In the genomic region with DNA sequence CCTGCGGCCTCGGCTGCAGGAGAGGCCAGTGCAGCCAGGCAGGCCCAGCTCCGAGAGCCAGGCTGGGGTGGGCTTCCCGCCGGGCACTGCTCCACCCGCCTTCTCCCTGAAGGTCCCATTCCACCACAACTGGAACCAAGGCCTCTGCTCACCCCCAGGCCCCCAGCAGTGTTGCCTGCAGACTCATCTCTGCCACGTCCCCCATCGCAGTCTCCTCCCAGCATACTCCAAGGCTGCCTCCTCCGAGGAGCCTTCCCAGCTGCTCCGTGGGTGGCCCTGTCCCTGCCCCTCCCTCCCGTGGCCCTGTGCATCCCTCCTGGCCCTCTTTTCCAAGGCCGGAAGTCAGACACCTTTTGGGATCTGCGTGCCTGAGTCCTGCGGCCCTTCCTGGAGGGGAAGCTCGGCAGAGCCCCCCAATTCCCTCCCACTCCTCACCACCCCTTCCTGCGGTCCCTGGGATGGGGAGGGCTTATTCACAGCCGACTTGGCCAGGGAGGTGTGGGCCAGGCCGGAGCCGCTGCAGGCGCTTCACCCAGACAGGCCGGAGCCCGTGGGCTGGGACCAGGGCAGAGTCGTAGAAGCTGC, we compare ENCODE assay signal across 36 cellular contexts. TPM values are rescaled to one million over a fixed set of nuclear protein-coding genes. Genes with fewer than 3 reads are reported as not detected.
DNase-seq lines count a peak whose midpoint lies in the region; ATAC-seq and TF ChIP-seq lines count a peak whose summit lies in the region.
"Had no signal": no experiment of that assay in that cellular context is flagged by ENCODE, and none has a peak within 500 bp of the region (broad histone marks: within the 10 kb centered on the region; RNA-seq: fewer than 3 reads in every experiment).

No MANE protein-coding gene starts in this region.

- intact Hi-C loops in left lung (cut with DNase I), result no loop called here
- intact Hi-C loops in aorta (cut with DNase I), result no loop called here

- H3K4me1 ChIP-seq in left lung (peaks cover 3 to 5% of the 10 kb centered on the region in 2 donors), aorta (ENCODE audit: control insufficient read depth in 1 of 2, insufficient read depth in 2 of 2, low read length in 2 of 2) (no peaks in the 10 kb centered on the region)
- H3K4me1 ChIP-seq: testis, vagina had no signal

- H3K4me3 Mint-ChIP-seq in chondrocyte (ENCODE audit: unreplicated experiment), result no peak overlapping the region
- H3K4me3 Mint-ChIP-seq: activated CD4-positive, alpha-beta T cell treated with anti-CD3 and anti-CD28 coated beads, Interleukin-2, amount 10 ng/mL, durations not matched to agents 7 days and 5 days; activated CD8-positive, alpha-beta memory T cell treated with anti-CD3 and anti-CD28 coated beads, Interleukin-2, amount 10 ng/mL, durations not matched to agents 7 days and 5 days; activated naive CD8-positive, alpha-beta T cell treated with anti-CD3 and anti-CD28 coated beads for 36 hours; B cell; dendritic cell treated with granulocyte-macrophage colony-stimulating factor and Interleukin-4, amounts not matched to agents 40 ng/mL and 50 ng/mL, for 4 days; endodermal cell had no signal

- H3K27ac Mint-ChIP-seq in activated naive CD4-positive, alpha-beta T cell treated with anti-CD3 and anti-CD28 coated beads, Interleukin-2, amount 50 U/mL, for 72 hours, result no peak overlapping the region
- H3K27ac Mint-ChIP-seq in chondrocyte (ENCODE audit: unreplicated experiment), result no peak overlapping the region
- H3K27ac Mint-ChIP-seq: activated CD4-positive, alpha-beta T cell treated with anti-CD3 and anti-CD28 coated beads, Interleukin-2, amount 10 ng/mL, durations not matched to agents 7 days and 5 days; activated CD8-positive, alpha-beta memory T cell treated with anti-CD3 and anti-CD28 coated beads, Interleukin-2, amount 10 ng/mL, durations not matched to agents 7 days and 5 days; activated naive CD8-positive, alpha-beta T cell treated with anti-CD3 and anti-CD28 coated beads for 36 hours; B cell; dendritic cell treated with granulocyte-macrophage colony-stimulating factor and Interleukin-4, amounts not matched to agents 40 ng/mL and 50 ng/mL, for 4 days; endodermal cell; progenitor cell of endocrine pancreas had no signal

- H3K27ac ChIP-seq in left lung (no peak overlapping the region), aorta (ENCODE audit: low read depth in 1 of 2, low read length in 2 of 2) (no peak overlapping the region)
- H3K27ac ChIP-seq: cardiac muscle cell, PC-9, testis, vagina had no signal

- H3K36me3 ChIP-seq in left lung (no peaks in the 10 kb centered on the region), aorta (ENCODE audit: control insufficient read depth in 1 of 2, insufficient read depth in 2 of 2, low read length in 1 of 2) (no peaks in the 10 kb centered on the region)
- H3K36me3 ChIP-seq: ascending aorta, cardiac muscle cell, vagina had no signal

- 89 to 90% methylated on average over 23 of the region's 23 CpGs for WGBS in aorta, 2 donors

- H3K9me3 Mint-ChIP-seq in activated naive CD4-positive, alpha-beta T cell treated with anti-CD3 and anti-CD28 coated beads, Interleukin-2, amount 50 U/mL, for 72 hours, result no peaks in the 10 kb centered on the region
- no peaks in the 10 kb centered on the region for H3K9me3 Mint-ChIP-seq in chondrocyte (ENCODE audit: low read depth)
- H3K9me3 Mint-ChIP-seq: activated CD4-positive, alpha-beta T cell treated with anti-CD3 and anti-CD28 coated beads, Interleukin-2, amount 10 ng/mL, durations not matched to agents 7 days and 5 days; activated naive CD8-positive, alpha-beta T cell treated with anti-CD3 and anti-CD28 coated beads for 36 hours; dendritic cell treated with granulocyte-macrophage colony-stimulating factor and Interleukin-4, amounts not matched to agents 40 ng/mL and 50 ng/mL, for 4 days; endodermal cell had no signal

- H3K9me3 ChIP-seq in left lung (no peaks in the 10 kb centered on the region), aorta (ENCODE audit: control insufficient read depth, low read length) (no peaks in the 10 kb centered on the region)
- H3K9me3 ChIP-seq: ascending aorta, Caco-2, testis, vagina had no signal

- peaks cover 21% of the 10 kb centered on the region for H3K4me1 Mint-ChIP-seq in chondrocyte (ENCODE audit: low read depth)
- H3K4me1 Mint-ChIP-seq: activated CD4-positive, alpha-beta T cell treated with anti-CD3 and anti-CD28 coated beads, Interleukin-2, amount 10 ng/mL, durations not matched to agents 7 days and 5 days; activated CD8-positive, alpha-beta memory T cell treated with anti-CD3 and anti-CD28 coated beads, Interleukin-2, amount 10 ng/mL, durations not matched to agents 7 days and 5 days; activated naive CD8-positive, alpha-beta T cell treated with anti-CD3 and anti-CD28 coated beads for 36 hours; endodermal cell had no signal

- peak; percentile 7 for DNase-seq in activated naive CD4-positive, alpha-beta T cell treated with anti-CD3 and anti-CD28 coated beads, Interleukin-2, amount 50 U/mL, for 16 hours
- DNase-seq in activated naive CD4-positive, alpha-beta T cell treated with anti-CD3 and anti-CD28 coated beads, Interleukin-2, amount 50 U/mL, for 72 hours (ENCODE audit: low spot score in 2 of 2), result no peak
- DNase-seq in chondrocyte (ENCODE audit: low spot score) (peak; percentile 75), left lung (peak; percentile 25 to 74), aorta (peak; percentile 40 to 71), globus pallidus (ENCODE audit: low spot score) (no peak)
- DNase-seq: activated CD4-positive, alpha-beta T cell treated with anti-CD3 and anti-CD28 coated beads, Interleukin-2, amount 10 ng/mL, durations not matched to agents 7 days and 5 days; activated CD8-positive, alpha-beta memory T cell treated with anti-CD3 and anti-CD28 coated beads, Interleukin-2, amount 10 ng/mL, durations not matched to agents 7 days and 5 days; activated naive CD8-positive, alpha-beta T cell treated with anti-CD3 and anti-CD28 coated beads for 36 hours; Caco-2; DMS79; endodermal cell; foreskin melanocyte; GDM1; H7; hypothalamus; mammary epithelial cell; NCI-H1092 treated with DMSO at 0.1 percent for 48 hours; NCI-H187; NCI-H524; NK-92 treated with Interleukin-12 subunit alpha and Interleukin-12 subunit beta, amount 100 ng/mL, for 24 hours; PC-9; SHP77 treated with DMSO at 0.1 percent for 48 hours; stimulated activated naive CD8-positive, alpha-beta T cell treated with anti-CD3 and anti-CD28 coated beads, Interleukin-15, Interleukin-2, amounts not matched to agents 100 U/mL and 50 U/mL, for 24 hours; SW 1271; T-helper 9 cell; testis had no signal

- H3K36me3 Mint-ChIP-seq in activated naive CD4-positive, alpha-beta T cell treated with anti-CD3 and anti-CD28 coated beads, Interleukin-2, amount 50 U/mL, for 72 hours, result no peaks in the 10 kb centered on the region
- H3K36me3 Mint-ChIP-seq in chondrocyte (ENCODE audit: low read depth), result no peaks in the 10 kb centered on the region
- H3K36me3 Mint-ChIP-seq: activated CD8-positive, alpha-beta memory T cell treated with anti-CD3 and anti-CD28 coated beads, Interleukin-2, amount 10 ng/mL, durations not matched to agents 7 days and 5 days; activated naive CD8-positive, alpha-beta T cell treated with anti-CD3 and anti-CD28 coated beads for 36 hours had no signal

- no peaks in the 10 kb centered on the region for H3K27me3 ChIP-seq in left lung
- no peaks in the 10 kb centered on the region for H3K27me3 ChIP-seq in aorta (ENCODE audit: control insufficient read depth in 1 of 2, insufficient read depth in 2 of 2, low read length in 1 of 2)
- H3K27me3 ChIP-seq: ascending aorta, cardiac muscle cell, testis, vagina had no signal

- no peak for TF ChIP-seq CTCF in chondrocyte (IDR thresholded peaks at IDR 0.05)
- TF ChIP-seq CTCF in left lung (IDR thresholded peaks at IDR 0.05), result no peak

- no peaks in the 10 kb centered on the region for H3K27me3 Mint-ChIP-seq in chondrocyte (ENCODE audit: low read depth)
- H3K27me3 Mint-ChIP-seq: activated CD4-positive, alpha-beta T cell treated with anti-CD3 and anti-CD28 coated beads, Interleukin-2, amount 10 ng/mL, durations not matched to agents 7 days and 5 days; activated CD8-positive, alpha-beta memory T cell treated with anti-CD3 and anti-CD28 coated beads, Interleukin-2, amount 10 ng/mL, durations not matched to agents 7 days and 5 days; activated naive CD8-positive, alpha-beta T cell treated with anti-CD3 and anti-CD28 coated beads for 36 hours had no signal

- H3K4me3 ChIP-seq in left lung (no peak overlapping the region), aorta (ENCODE audit: low read length in 2 of 2) (no peak overlapping the region)
- H3K4me3 ChIP-seq: ascending aorta, cardiac muscle cell, PC-9, testis, vagina had no signal

- no peak for ATAC-seq in activated naive CD4-positive, alpha-beta T cell treated with anti-CD3 and anti-CD28 coated beads, Interleukin-2, amount 50 U/mL, for 72 hours
- ATAC-seq in left lung (no peak), aorta (ENCODE audit: low FRiP score) (no peak), HG03139 (IDR thresholded peaks at IDR 0.05; ENCODE audit: unreplicated experiment) (no peak), HG03432 (IDR thresholded peaks at IDR 0.05; ENCODE audit: unreplicated experiment) (no peak)
- ATAC-seq: activated CD8-positive, alpha-beta memory T cell treated with anti-CD3 and anti-CD28 coated beads, Interleukin-2, amount 10 ng/mL, durations not matched to agents 7 days and 5 days; esophagus mucosa; stimulated activated naive CD8-positive, alpha-beta T cell treated with anti-CD3 and anti-CD28 coated beads, Interleukin-15, Interleukin-2, amounts not matched to agents 100 U/mL and 50 U/mL, for 24 hours had no signal

RNA-seq across cellular contexts. Expression of a gene that starts 47.6 kb away (rescaled TPM):
- 10 to 100 TPM; 25.3 to 63.9 TPM for total RNA-seq in activated naive CD4-positive, alpha-beta T cell treated with anti-CD3 and anti-CD28 coated beads, Interleukin-2, amount 50 U/mL, for 72 hours
- total RNA-seq in chondrocyte, result 20.4 to 27.4 TPM (median 24.0 TPM) in 3 replicates
- 10 to 100 TPM; 16.4 to 29.6 TPM for total RNA-seq in left lung
- total RNA-seq in aorta, result 10 to 100 TPM; 21.5 to 29.6 TPM
- polyA plus RNA-seq in aorta, result 10 to 100 TPM; 17.3 to 19.2 TPM

Comparison
In these comparisons a context has a peak if more than half of its experiments do, and no peak if none do; other contexts are left out.
1. DNase-seq: peak in activated naive CD4-positive, alpha-beta T cell treated with anti-CD3 and anti-CD28 coated beads, Interleukin-2, amount 50 U/mL, for 16 hours (single experiment), chondrocyte (single experiment), left lung (2 of 2) and aorta (2 of 2); none in activated naive CD4-positive, alpha-beta T cell treated with anti-CD3 and anti-CD28 coated beads, Interleukin-2, amount 50 U/mL, for 72 hours (0 of 2) and globus pallidus (single experiment).